ENCODE assay signal across 1 cellular context in the genomic region with DNA sequence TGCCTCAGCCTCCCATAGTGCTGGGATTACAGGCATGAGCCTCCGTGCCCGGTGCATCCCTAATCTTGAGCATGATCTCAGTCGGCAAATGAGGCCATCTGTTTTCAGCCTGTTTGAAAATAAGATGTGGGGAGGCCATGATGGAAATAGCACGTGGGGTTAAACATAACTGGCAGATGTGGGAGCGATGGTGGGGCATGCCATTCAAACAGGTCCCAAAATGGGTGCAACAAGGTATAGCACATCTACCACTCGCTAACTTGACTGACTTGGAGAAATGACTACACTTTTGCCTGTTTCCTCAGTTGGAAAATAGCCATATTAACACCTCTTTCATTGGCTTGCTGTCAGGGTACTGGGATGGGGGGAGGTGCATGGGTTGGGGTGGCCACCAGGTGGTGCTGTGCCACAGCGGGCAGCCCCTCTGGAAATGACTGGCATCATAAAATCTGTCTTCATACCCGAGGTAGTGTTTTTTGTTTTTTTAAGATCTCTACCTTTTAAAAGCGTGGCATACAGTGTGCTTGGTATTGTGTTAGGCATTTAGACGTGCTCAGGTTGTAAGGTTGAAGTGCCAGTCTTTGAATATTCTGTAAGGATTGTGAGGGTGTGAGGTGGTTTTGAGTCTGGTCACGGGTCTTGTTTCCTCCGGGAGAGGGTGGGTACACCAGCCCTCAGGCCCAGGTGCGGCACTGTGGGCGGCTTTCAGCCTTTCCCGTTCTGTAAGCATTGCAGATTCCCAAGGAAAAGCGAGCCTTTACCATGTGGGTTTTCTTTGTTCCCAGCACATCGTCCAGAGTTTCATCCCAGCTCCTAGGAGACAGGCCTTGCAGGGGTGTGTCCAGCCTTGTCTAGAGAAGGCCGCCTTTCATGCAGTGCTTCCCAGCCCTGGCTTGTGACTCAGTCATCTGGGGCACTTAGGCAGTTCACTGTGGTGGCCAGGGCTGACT.
A peak's percentile ranks its signal among the peaks of the same experiment; 100 is the strongest.
TF ChIP-seq lines count a peak whose summit lies in the region.

No MANE protein-coding gene starts in this region.

TF ChIP-seq in HepG2, 621 proteins besides CTCF, POLR2A, EP300 and RAD21 (continued from another document and continues in another):
- TF ChIP-seq MXD4 (CRISPR knock-in tag; IDR thresholded peaks at IDR 0.05) = no peak
- no peak for TF ChIP-seq THYN1 (CRISPR knock-in tag; IDR thresholded peaks at IDR 0.05; ENCODE audit: borderline replicate concordance, low read depth)
- no peak for TF ChIP-seq NBN (conservative IDR thresholded peaks at IDR 0.05)
- TF ChIP-seq, protein P1, sequence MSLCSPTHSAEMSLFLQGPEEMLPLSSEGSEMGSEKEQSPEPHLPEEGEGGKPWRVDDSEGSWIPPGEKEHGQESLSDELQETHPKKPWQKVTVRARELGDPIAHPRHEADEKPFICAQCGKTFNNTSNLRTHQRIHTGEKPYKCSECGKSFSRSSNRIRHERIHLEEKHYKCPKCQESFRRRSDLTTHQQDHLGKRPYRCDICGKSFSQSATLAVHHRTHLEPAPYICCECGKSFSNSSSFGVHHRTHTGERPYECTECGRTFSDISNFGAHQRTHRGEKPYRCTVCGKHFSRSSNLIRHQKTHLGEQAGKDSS (CRISPR knock-in tag; IDR thresholded peaks at IDR 0.05; ENCODE audit: borderline replicate concordance, low read depth) = no peak
- TF ChIP-seq, protein P2, sequence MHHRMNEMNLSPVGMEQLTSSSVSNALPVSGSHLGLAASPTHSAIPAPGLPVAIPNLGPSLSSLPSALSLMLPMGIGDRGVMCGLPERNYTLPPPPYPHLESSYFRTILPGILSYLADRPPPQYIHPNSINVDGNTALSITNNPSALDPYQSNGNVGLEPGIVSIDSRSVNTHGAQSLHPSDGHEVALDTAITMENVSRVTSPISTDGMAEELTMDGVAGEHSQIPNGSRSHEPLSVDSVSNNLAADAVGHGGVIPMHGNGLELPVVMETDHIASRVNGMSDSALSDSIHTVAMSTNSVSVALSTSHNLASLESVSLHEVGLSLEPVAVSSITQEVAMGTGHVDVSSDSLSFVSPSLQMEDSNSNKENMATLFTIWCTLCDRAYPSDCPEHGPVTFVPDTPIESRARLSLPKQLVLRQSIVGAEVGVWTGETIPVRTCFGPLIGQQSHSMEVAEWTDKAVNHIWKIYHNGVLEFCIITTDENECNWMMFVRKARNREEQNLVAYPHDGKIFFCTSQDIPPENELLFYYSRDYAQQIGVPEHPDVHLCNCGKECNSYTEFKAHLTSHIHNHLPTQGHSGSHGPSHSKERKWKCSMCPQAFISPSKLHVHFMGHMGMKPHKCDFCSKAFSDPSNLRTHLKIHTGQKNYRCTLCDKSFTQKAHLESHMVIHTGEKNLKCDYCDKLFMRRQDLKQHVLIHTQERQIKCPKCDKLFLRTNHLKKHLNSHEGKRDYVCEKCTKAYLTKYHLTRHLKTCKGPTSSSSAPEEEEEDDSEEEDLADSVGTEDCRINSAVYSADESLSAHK (CRISPR knock-in tag; IDR thresholded peaks at IDR 0.05; ENCODE audit: borderline replicate concordance) = no peak
- TF ChIP-seq, protein P3, sequence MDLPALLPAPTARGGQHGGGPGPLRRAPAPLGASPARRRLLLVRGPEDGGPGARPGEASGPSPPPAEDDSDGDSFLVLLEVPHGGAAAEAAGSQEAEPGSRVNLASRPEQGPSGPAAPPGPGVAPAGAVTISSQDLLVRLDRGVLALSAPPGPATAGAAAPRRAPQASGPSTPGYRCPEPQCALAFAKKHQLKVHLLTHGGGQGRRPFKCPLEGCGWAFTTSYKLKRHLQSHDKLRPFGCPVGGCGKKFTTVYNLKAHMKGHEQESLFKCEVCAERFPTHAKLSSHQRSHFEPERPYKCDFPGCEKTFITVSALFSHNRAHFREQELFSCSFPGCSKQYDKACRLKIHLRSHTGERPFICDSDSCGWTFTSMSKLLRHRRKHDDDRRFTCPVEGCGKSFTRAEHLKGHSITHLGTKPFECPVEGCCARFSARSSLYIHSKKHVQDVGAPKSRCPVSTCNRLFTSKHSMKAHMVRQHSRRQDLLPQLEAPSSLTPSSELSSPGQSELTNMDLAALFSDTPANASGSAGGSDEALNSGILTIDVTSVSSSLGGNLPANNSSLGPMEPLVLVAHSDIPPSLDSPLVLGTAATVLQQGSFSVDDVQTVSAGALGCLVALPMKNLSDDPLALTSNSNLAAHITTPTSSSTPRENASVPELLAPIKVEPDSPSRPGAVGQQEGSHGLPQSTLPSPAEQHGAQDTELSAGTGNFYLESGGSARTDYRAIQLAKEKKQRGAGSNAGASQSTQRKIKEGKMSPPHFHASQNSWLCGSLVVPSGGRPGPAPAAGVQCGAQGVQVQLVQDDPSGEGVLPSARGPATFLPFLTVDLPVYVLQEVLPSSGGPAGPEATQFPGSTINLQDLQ (CRISPR knock-in tag; IDR thresholded peaks at IDR 0.05) = no peak
- no peak for TF ChIP-seq SKI (IDR thresholded peaks at IDR 0.05; ENCODE audit: partially characterized antibody)
- TF ChIP-seq ZNF569 (CRISPR knock-in tag; IDR thresholded peaks at IDR 0.05; ENCODE audit: borderline replicate concordance) = no peak
- 0 out of 2 replicates have a peak, but pooled peaks have one; percentile 24 for TF ChIP-seq RARA (CRISPR knock-in tag; IDR thresholded peaks at IDR 0.05)
- no peak for TF ChIP-seq PAX8 (CRISPR knock-in tag; IDR thresholded peaks at IDR 0.05; ENCODE audit: borderline replicate concordance)
- TF ChIP-seq, protein P4, sequence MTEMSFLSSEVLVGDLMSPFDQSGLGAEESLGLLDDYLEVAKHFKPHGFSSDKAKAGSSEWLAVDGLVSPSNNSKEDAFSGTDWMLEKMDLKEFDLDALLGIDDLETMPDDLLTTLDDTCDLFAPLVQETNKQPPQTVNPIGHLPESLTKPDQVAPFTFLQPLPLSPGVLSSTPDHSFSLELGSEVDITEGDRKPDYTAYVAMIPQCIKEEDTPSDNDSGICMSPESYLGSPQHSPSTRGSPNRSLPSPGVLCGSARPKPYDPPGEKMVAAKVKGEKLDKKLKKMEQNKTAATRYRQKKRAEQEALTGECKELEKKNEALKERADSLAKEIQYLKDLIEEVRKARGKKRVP (CRISPR knock-in tag; IDR thresholded peaks at IDR 0.05) = peak in 1 of 2 experiments; percentile 4; a peak in 1 of 4 replicates
- no peak for TF ChIP-seq ZBTB7A (CRISPR knock-in tag; IDR thresholded peaks at IDR 0.05)
- no peak for TF ChIP-seq ZNF777 (CRISPR knock-in tag; IDR thresholded peaks at IDR 0.05)
- no peak for TF ChIP-seq ZNF766 (CRISPR knock-in tag; IDR thresholded peaks at IDR 0.05; ENCODE audit: borderline replicate concordance)
- no peak for TF ChIP-seq SNAI1 (CRISPR knock-in tag; IDR thresholded peaks at IDR 0.05; ENCODE audit: borderline replicate concordance)
- TF ChIP-seq ONECUT2 (CRISPR knock-in tag; IDR thresholded peaks at IDR 0.05) = no peak
- no peak for TF ChIP-seq ZNF431 (CRISPR knock-in tag; IDR thresholded peaks at IDR 0.05; ENCODE audit: borderline replicate concordance, low read depth)
- TF ChIP-seq ZNF326 (CRISPR knock-in tag; IDR thresholded peaks at IDR 0.05; ENCODE audit: borderline replicate concordance) = no peak
- no peak for TF ChIP-seq NFE2L2 (IDR thresholded peaks at IDR 0.05; ENCODE audit: low read length)
- TF ChIP-seq ZNF24 (IDR thresholded peaks at IDR 0.05) = 0 out of 2 replicates have a peak, but pooled peaks have one; percentile 19
- no peak for TF ChIP-seq HNF4A (CRISPR knock-in tag; IDR thresholded peaks at IDR 0.05)
- TF ChIP-seq RCOR2 (CRISPR knock-in tag; IDR thresholded peaks at IDR 0.05) = no peak
- TF ChIP-seq ZNF747 (CRISPR knock-in tag; IDR thresholded peaks at IDR 0.05; ENCODE audit: borderline replicate concordance) = no peak
- TF ChIP-seq, protein P5, sequence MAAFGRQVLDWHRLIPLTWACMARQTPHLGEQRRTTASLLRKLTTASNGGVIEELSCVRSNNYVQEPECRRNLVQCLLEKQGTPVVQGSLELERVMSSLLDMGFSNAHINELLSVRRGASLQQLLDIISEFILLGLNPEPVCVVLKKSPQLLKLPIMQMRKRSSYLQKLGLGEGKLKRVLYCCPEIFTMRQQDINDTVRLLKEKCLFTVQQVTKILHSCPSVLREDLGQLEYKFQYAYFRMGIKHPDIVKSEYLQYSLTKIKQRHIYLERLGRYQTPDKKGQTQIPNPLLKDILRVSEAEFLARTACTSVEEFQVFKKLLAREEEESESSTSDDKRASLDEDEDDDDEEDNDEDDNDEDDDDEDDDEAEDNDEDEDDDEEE (CRISPR knock-in tag; IDR thresholded peaks at IDR 0.05) = no peak
- TF ChIP-seq ZBTB7B (CRISPR knock-in tag; IDR thresholded peaks at IDR 0.05) = no peak
- TF ChIP-seq NFE2 (CRISPR knock-in tag; IDR thresholded peaks at IDR 0.05) = no peak
- TF ChIP-seq, protein P6, sequence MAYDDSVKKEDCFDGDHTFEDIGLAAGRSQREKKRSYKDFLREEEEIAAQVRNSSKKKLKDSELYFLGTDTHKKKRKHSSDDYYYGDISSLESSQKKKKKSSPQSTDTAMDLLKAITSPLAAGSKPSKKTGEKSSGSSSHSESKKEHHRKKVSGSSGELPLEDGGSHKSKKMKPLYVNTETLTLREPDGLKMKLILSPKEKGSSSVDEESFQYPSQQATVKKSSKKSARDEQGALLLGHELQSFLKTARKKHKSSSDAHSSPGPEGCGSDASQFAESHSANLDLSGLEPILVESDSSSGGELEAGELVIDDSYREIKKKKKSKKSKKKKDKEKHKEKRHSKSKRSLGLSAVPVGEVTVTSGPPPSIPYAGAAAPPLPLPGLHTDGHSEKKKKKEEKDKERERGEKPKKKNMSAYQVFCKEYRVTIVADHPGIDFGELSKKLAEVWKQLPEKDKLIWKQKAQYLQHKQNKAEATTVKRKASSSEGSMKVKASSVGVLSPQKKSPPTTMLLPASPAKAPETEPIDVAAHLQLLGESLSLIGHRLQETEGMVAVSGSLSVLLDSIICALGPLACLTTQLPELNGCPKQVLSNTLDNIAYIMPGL (CRISPR knock-in tag; IDR thresholded peaks at IDR 0.05; ENCODE audit: borderline replicate concordance in 1 of 2, low read depth in 1 of 2) = peak in 1 of 2 experiments; percentile 67; a peak in 1 of 4 replicates
- TF ChIP-seq ZNF709 (CRISPR knock-in tag; IDR thresholded peaks at IDR 0.05) = no peak
- TF ChIP-seq, protein P7, sequence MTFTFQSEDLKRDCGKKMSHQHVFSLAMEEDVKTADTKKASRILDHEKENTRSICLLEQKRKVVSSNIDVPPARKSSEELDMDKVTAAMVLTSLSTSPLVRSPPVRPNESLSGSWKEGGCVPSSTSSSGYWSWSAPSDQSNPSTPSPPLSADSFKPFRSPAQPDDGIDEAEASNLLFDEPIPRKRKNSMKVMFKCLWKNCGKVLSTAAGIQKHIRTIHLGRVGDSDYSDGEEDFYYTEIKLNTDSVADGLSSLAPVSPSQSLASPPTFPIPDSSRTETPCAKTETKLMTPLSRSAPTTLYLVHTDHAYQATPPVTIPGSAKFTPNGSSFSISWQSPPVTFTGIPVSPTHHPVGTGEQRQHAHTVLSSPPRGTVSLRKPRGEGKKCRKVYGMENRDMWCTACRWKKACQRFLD (CRISPR knock-in tag; IDR thresholded peaks at IDR 0.05; ENCODE audit: borderline replicate concordance) = no peak
- peak; percentile 37; the same call in 1 of the 2 replicates for TF ChIP-seq ZSCAN31 (CRISPR knock-in tag; IDR thresholded peaks at IDR 0.05; ENCODE audit: low read depth)
- TF ChIP-seq ZNF788 (CRISPR knock-in tag; IDR thresholded peaks at IDR 0.05; ENCODE audit: borderline replicate concordance) = no peak
- no peak for TF ChIP-seq GZF1 (CRISPR knock-in tag; IDR thresholded peaks at IDR 0.05)
- TF ChIP-seq, protein P8, sequence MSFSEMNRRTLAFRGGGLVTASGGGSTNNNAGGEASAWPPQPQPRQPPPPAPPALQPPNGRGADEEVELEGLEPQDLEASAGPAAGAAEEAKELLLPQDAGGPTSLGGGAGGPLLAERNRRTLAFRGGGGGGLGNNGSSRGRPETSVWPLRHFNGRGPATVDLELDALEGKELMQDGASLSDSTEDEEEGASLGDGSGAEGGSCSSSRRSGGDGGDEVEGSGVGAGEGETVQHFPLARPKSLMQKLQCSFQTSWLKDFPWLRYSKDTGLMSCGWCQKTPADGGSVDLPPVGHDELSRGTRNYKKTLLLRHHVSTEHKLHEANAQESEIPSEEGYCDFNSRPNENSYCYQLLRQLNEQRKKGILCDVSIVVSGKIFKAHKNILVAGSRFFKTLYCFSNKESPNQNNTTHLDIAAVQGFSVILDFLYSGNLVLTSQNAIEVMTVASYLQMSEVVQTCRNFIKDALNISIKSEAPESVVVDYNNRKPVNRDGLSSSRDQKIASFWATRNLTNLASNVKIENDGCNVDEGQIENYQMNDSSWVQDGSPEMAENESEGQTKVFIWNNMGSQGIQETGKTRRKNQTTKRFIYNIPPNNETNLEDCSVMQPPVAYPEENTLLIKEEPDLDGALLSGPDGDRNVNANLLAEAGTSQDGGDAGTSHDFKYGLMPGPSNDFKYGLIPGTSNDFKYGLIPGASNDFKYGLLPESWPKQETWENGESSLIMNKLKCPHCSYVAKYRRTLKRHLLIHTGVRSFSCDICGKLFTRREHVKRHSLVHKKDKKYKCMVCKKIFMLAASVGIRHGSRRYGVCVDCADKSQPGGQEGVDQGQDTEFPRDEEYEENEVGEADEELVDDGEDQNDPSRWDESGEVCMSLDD (CRISPR knock-in tag; IDR thresholded peaks at IDR 0.05; ENCODE audit: borderline replicate concordance) = no peak
- TF ChIP-seq MTA3 (CRISPR knock-in tag; IDR thresholded peaks at IDR 0.05) = no peak
- TF ChIP-seq, protein P9, sequence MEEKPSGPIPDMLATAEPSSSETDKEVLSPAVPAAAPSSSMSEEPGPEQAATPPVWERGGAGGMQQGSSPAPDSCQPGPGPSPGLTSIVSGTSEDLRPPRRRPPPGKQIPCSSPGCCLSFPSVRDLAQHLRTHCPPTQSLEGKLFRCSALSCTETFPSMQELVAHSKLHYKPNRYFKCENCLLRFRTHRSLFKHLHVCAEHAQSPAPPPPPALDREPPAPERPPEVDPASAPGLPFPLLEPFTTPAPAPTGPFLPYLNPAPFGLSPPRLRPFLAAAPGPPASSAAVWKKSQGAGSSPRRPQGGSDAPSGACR (CRISPR knock-in tag; IDR thresholded peaks at IDR 0.05) = no peak
- no peak for TF ChIP-seq GABPB1 (CRISPR knock-in tag; IDR thresholded peaks at IDR 0.05)
- TF ChIP-seq NFKBIZ (CRISPR knock-in tag; IDR thresholded peaks at IDR 0.05) = no peak
- TF ChIP-seq XBP1 (CRISPR knock-in tag; IDR thresholded peaks at IDR 0.05) = no peak
- TF ChIP-seq ZFX (CRISPR knock-in tag; IDR thresholded peaks at IDR 0.05; ENCODE audit: low read depth) = no peak
- TF ChIP-seq, protein P10, sequence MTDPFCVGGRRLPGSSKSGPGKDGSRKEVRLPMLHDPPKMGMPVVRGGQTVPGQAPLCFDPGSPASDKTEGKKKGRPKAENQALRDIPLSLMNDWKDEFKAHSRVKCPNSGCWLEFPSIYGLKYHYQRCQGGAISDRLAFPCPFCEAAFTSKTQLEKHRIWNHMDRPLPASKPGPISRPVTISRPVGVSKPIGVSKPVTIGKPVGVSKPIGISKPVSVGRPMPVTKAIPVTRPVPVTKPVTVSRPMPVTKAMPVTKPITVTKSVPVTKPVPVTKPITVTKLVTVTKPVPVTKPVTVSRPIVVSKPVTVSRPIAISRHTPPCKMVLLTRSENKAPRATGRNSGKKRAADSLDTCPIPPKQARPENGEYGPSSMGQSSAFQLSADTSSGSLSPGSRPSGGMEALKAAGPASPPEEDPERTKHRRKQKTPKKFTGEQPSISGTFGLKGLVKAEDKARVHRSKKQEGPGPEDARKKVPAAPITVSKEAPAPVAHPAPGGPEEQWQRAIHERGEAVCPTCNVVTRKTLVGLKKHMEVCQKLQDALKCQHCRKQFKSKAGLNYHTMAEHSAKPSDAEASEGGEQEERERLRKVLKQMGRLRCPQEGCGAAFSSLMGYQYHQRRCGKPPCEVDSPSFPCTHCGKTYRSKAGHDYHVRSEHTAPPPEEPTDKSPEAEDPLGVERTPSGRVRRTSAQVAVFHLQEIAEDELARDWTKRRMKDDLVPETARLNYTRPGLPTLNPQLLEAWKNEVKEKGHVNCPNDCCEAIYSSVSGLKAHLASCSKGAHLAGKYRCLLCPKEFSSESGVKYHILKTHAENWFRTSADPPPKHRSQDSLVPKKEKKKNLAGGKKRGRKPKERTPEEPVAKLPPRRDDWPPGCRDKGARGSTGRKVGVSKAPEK (CRISPR knock-in tag; IDR thresholded peaks at IDR 0.05; ENCODE audit: borderline replicate concordance) = no peak
- TF ChIP-seq HOXA7 (CRISPR knock-in tag; IDR thresholded peaks at IDR 0.05) = no peak
- TF ChIP-seq HHEX (CRISPR knock-in tag; IDR thresholded peaks at IDR 0.05) = no peak
